Comparison of ENCODE assay signal across 10 cellular contexts in genomic region chr3:22959593-22959992, GRCh38.
A peak's percentile ranks its signal among the peaks of the same experiment; 100 is the strongest.
DNase-seq lines count a peak whose midpoint lies in the region; ATAC-seq and TF ChIP-seq lines count a peak whose summit lies in the region.
"Had no signal": no experiment of that assay in that cellular context is flagged by ENCODE, and none has a peak within 500 bp of the region (broad histone marks: within the 10 kb centered on the region; RNA-seq: fewer than 3 reads in every experiment).

No MANE protein-coding gene starts in this region.

- TF ChIP-seq CTCF in GM12865 (IDR thresholded peaks at IDR 0.05; ENCODE audit: insufficient read depth, low read depth, low read length, missing control alignments) (no peak), OCI-LY3 (IDR thresholded peaks at IDR 0.05; ENCODE audit: low read depth, low read length) (no peak), endodermal cell (conservative IDR thresholded peaks at IDR 0.05) (no peak)

- 73 to 90% methylated on average over 3 of the region's 3 CpGs for WGBS in endodermal cell (ENCODE audit: insufficient coverage in 1 of 2, insufficient read length in 1 of 2), 2 experiments

- H3K9ac ChIP-seq in OCI-LY3 (ENCODE audit: low read length) (no peak overlapping the region), endodermal cell (ENCODE audit: extremely low read depth, low read length, poor library complexity, severe bottlenecking) (no peak overlapping the region)
- H3K9ac ChIP-seq: KMS-11 had no signal

- H3K27me3 Mint-ChIP-seq in endodermal cell (ENCODE audit: insufficient read depth): peaks cover 4% of the 10 kb centered on the region

- no peak overlapping the region for H3K27ac ChIP-seq in OCI-LY3 (ENCODE audit: low read length)
- H3K27ac ChIP-seq in endodermal cell (ENCODE audit: low read depth, low read length): no peak overlapping the region
- H3K27ac ChIP-seq: KMS-11 had no signal

- no peak overlapping the region for H3K27ac Mint-ChIP-seq in endodermal cell

- peaks cover 13% of the 10 kb centered on the region for H3K4me1 ChIP-seq in OCI-LY3 (ENCODE audit: low read length)
- no peaks in the 10 kb centered on the region for H3K4me1 ChIP-seq in endodermal cell (ENCODE audit: control insufficient read depth, insufficient read depth, low read length)

- no peaks in the 10 kb centered on the region for H3K9me3 Mint-ChIP-seq in endodermal cell

- ATAC-seq in GM19438 (IDR thresholded peaks at IDR 0.05; ENCODE audit: low read depth, unreplicated experiment): peak; percentile 89
- peak; percentile 97 for ATAC-seq in HG02885 (IDR thresholded peaks at IDR 0.05; ENCODE audit: poor library complexity, unreplicated experiment)

- H2AFZ ChIP-seq in OCI-LY3 (ENCODE audit: low read depth, low read length): no peak overlapping the region

- H3K27me3 ChIP-seq in OCI-LY3 (ENCODE audit: low read depth, low read length) (peaks cover 11% of the 10 kb centered on the region), endodermal cell (ENCODE audit: control insufficient read depth, insufficient read depth, low read length, poor library complexity, severe bottlenecking) (no peaks in the 10 kb centered on the region)

- H3K9me3 ChIP-seq in OCI-LY3 (ENCODE audit: insufficient read depth, low read length) (no peaks in the 10 kb centered on the region), endodermal cell (ENCODE audit: control insufficient read depth, low read length) (no peaks in the 10 kb centered on the region)

- H3K36me3 Mint-ChIP-seq in endodermal cell (ENCODE audit: low read depth): no peaks in the 10 kb centered on the region

- H3K4me1 Mint-ChIP-seq in endodermal cell: peaks cover 6% of the 10 kb centered on the region

- peak overlapping the region; percentile 71 for H3K4me2 ChIP-seq in OCI-LY3 (ENCODE audit: low read length)
- H3K4me2 ChIP-seq: KMS-11 had no signal

- no peaks in the 10 kb centered on the region for H4K20me1 ChIP-seq in OCI-LY3 (ENCODE audit: insufficient read depth, low read length)

- H3K4me3 ChIP-seq in GM12865 (ENCODE audit: low read depth, low read length) (no peak overlapping the region), OCI-LY3 (ENCODE audit: low read length) (peak overlapping the region; percentile 51), endodermal cell (ENCODE audit: low read length) (no peak overlapping the region)

- H3K79me2 ChIP-seq in OCI-LY3 (ENCODE audit: low read length): no peaks in the 10 kb centered on the region

- DNase-seq in GM12865 (ENCODE audit: low read depth) (peak; percentile 78), endodermal cell (no peak), NOMO-1 treated with DMSO at 0.1 percent for 48 hours (lab: John Stamatoyannopoulos, UW; ENCODE audit: unreplicated experiment) (no peak), cerebellum (ENCODE audit: low spot score) (no peak)
- no peak for DNase-seq in activated CD4-positive, alpha-beta T cell treated with anti-CD3 and anti-CD28 coated beads, Interleukin-2, amount 50 U/mL, for 4 hours
- DNase-seq: T-helper 1 cell had no signal

- H3K4me3 Mint-ChIP-seq in endodermal cell: no peak overlapping the region

- no peaks in the 10 kb centered on the region for H3K36me3 ChIP-seq in OCI-LY3 (replicated peaks; ENCODE audit: low read depth, low read length)
- no peaks in the 10 kb centered on the region for H3K36me3 ChIP-seq in endodermal cell (ENCODE audit: control insufficient read depth, insufficient read depth, low read length)
